8 cellular contexts compared by ENCODE assay signal in genomic region chr7:116809636-116810266, GRCh38. TPM values are rescaled to one million over a fixed set of nuclear protein-coding genes. Genes with fewer than 3 reads are reported as not detected.
A peak's percentile ranks its signal among the peaks of the same experiment; 100 is the strongest.
DNase-seq lines count a peak whose midpoint lies in the region; ATAC-seq and TF ChIP-seq lines count a peak whose summit lies in the region.

No MANE protein-coding gene starts in this region.

- intact Hi-C loops in gastrocnemius medialis (cut with DNase I; ENCODE audit: low total_unique reads), result loop anchor here (1.0 to 5.0 kb wide), 8 partner anchors 53 to 637 kb away; partner anchors contain the start of genes CAPZA2 and CAV1

- no peaks in the 10 kb centered on the region for H3K9me3 ChIP-seq in AG04450 (ENCODE audit: control insufficient read depth, insufficient read depth, low read length)
- H3K9me3 ChIP-seq in right atrium auricular region, result no peaks in the 10 kb centered on the region
- no peaks in the 10 kb centered on the region for H3K9me3 ChIP-seq in gastrocnemius medialis

- H3K36me3 ChIP-seq in right atrium auricular region (no peaks in the 10 kb centered on the region), gastrocnemius medialis (no peaks in the 10 kb centered on the region)

- no peak for TF ChIP-seq POLR2A in gastrocnemius medialis (IDR thresholded peaks at IDR 0.05)

- H3K4me3 ChIP-seq in AG04450 (ENCODE audit: low read depth, low read length) (no peak overlapping the region), right atrium auricular region (no peak overlapping the region), gastrocnemius medialis (no peak overlapping the region)

- H3K27me3 ChIP-seq in AG04450 (ENCODE audit: control insufficient read depth, insufficient read depth, low read length), result no peaks in the 10 kb centered on the region
- no peaks in the 10 kb centered on the region for H3K27me3 ChIP-seq in right atrium auricular region
- H3K27me3 ChIP-seq in gastrocnemius medialis, result no peaks in the 10 kb centered on the region

- in situ Hi-C loops in gastrocnemius medialis (cut with MboI; ENCODE audit: low sequenced_read_pairs in 4 of 4), result loop anchor here (5.0 to 25.0 kb wide), 7 partner anchors 137 to 647 kb away; partner anchors contain the start of gene MET (in 1 of the 4)

- POLR2A ChIA-PET in AG04450 (lab: Yijun Ruan, JAX), result no interaction called here

- TF ChIP-seq CTCF in AG04450 (IDR thresholded peaks at IDR 0.05; ENCODE audit: low read depth, low read length) (peak; percentile 70), GM12873 (IDR thresholded peaks at IDR 0.05; ENCODE audit: insufficient read depth, low read depth, low read length, missing control alignments) (peak; percentile 59), right atrium auricular region (IDR thresholded peaks at IDR 0.05) (peak; percentile 30 to 75), gastrocnemius medialis (IDR thresholded peaks at IDR 0.05 in 4 of 5, conservative IDR thresholded peaks at IDR 0.05 in 1 of 5) (peak; percentile 65 to 78 (median 72))

- ATAC-seq in HG03159 (IDR thresholded peaks at IDR 0.05; ENCODE audit: unreplicated experiment) (peak; percentile 79), gastrocnemius medialis (peak; percentile 61)

- no peak overlapping the region for H3K27ac ChIP-seq in AG04450 (ENCODE audit: low read depth, low read length)
- H3K27ac ChIP-seq in right atrium auricular region, result no peak overlapping the region
- peak overlapping the region; percentile 69 to 81 (median 75) for H3K27ac ChIP-seq in gastrocnemius medialis

- DNase-seq in AG04450 (ENCODE audit: low read depth, low spot score) (peak; percentile 32), NCI-H345 (lab: John Stamatoyannopoulos, UW) (peak; percentile 74), amniotic stem cell (lab: John Stamatoyannopoulos, UW) (peak; percentile 59), right atrium auricular region (ENCODE audit: low spot score) (no peak), gastrocnemius medialis (no peak), mesenteric fat pad (ENCODE audit: low spot score) (no peak)

- H3K4me1 ChIP-seq in right atrium auricular region (peaks cover 0 to 2% of the 10 kb centered on the region in 2 donors), gastrocnemius medialis (peaks cover 12 to 22% of the 10 kb centered on the region in 2 donors)

- CTCF ChIA-PET in AG04450 (lab: Charles Lee), result interaction anchor here (0.6 to 9.7 kb wide), 14 partner anchors 9 to 637 kb away, joined by 3 to 230 read pairs (median 4); partner anchors contain the start of gene MET

RNA-seq across cellular contexts. Expression of gene CAPZA2, which starts 52.6 kb away (rescaled TPM):
- polyA plus RNA-seq in AG04450 (2011; rRNA removed), result 128 and 188 TPM in 2 replicates
- polyA minus RNA-seq in AG04450 (2011; rRNA and poly(A)+ RNA removed), result 38.1 and 81.8 TPM in 2 replicates
- total RNA-seq in right atrium auricular region (100 to 1,000 TPM; 127 to 148 TPM), gastrocnemius medialis (100 to 1,000 TPM; 110 to 158 (median 137) TPM), mesenteric fat pad (246 TPM)

Comparison
In these comparisons a context has a peak if more than half of its experiments do, and no peak if none do; other contexts are left out.
1. DNase-seq: peak in AG04450 (single experiment), NCI-H345 (single experiment) and amniotic stem cell (single experiment); none in right atrium auricular region (single experiment), gastrocnemius medialis (0 of 2) and mesenteric fat pad (single experiment).
2. H3K27ac ChIP-seq: peak in gastrocnemius medialis (4 of 4); none in AG04450 (single experiment) and right atrium auricular region (0 of 2).
3. Peak in every context shown above with its lines, with median percentiles within 50 percentile points of each other: CTCF ChIP-seq.